26 cellular contexts compared by ENCODE assay signal in the genomic region with DNA sequence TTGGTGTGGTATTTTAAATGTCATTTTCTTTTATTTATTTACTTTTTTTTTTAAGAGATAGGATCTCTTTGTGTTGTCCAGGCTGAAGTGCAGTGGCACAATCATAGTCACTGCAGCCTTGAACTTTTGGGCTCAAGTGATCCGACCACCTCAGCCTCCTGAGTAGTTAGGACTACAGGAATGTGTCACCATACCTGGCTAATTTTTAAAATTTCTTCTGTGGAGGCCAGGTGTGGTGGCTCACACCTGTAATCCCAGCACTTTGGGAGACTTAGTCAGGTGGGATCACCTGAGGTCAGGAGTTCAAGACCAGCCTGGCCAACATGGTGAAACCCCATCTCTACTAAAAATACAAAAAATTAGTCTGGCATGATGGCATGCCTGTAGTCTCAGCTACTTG. TPM values are rescaled to one million over a fixed set of nuclear protein-coding genes. Genes with fewer than 3 reads are reported as not detected.
"Had no signal": no experiment of that assay in that cellular context is flagged by ENCODE, and none has a peak within 500 bp of the region (broad histone marks: within the 10 kb centered on the region; RNA-seq: fewer than 3 reads in every experiment).

No MANE protein-coding gene starts in this region.

- H3K9me3 ChIP-seq: suprapubic skin, testis, thoracic aorta, thyroid gland, tibial artery, tibial nerve, transverse colon, upper lobe of left lung, upper lobe of right lung, uterus, vagina had no signal

- H3K27me3 ChIP-seq: stomach, testis, thyroid gland, tibial artery, tibial nerve, upper lobe of left lung, upper lobe of right lung, uterus, vagina had no signal

- FAIRE-seq: urothelium cell line had no signal

- H3K4me1 ChIP-seq: stomach, suprapubic skin, testis, thyroid gland, tibial artery, tibial nerve, transverse colon, upper lobe of left lung, upper lobe of right lung, uterus, vagina had no signal

- H3K4me3 ChIP-seq: stomach, suprapubic skin, testis, thoracic aorta, thyroid gland, tibial artery, tibial nerve, transverse colon, upper lobe of left lung, upper lobe of right lung, uterus, vagina had no signal

- H3K36me3 ChIP-seq: stomach, suprapubic skin, thoracic aorta, thyroid gland, tibial artery, tibial nerve, transverse colon, upper lobe of left lung, upper lobe of right lung, uterus, vagina had no signal

- H3K27ac ChIP-seq: stomach, suprapubic skin, testis, thoracic aorta, thyroid gland, tibial artery, tibial nerve, transverse colon, upper lobe of left lung, upper lobe of right lung, uterus, vagina had no signal

- ATAC-seq: stimulated activated effector memory CD8-positive, alpha-beta T cell treated with anti-CD3 and anti-CD28 coated beads, Interleukin-12 subunit alpha, Interleukin-12 subunit beta, amount 100 ng/mL, for 72 hours; stimulated activated memory B cell treated with anti-CD40 and anti-IgM and Interleukin-4, amounts not matched to agents 10 μg/mL and 1 μg/mL and 100 μg/mL, for 72 hours; stimulated activated naive B cell treated with anti-CD40 and anti-IgM and Interleukin-4, amounts not matched to agents 10 μg/mL and 1 μg/mL and 100 μg/mL, for 72 hours; stimulated activated naive CD8-positive, alpha-beta T cell treated with anti-CD3 and anti-CD28 coated beads, Interleukin-15, amount 100 ng/mL, for 72 hours; stimulated activated naive CD8-positive, alpha-beta T cell treated with anti-CD3 and anti-CD28 coated beads, Interleukin-15, Interleukin-2, amounts not matched to agents 100 U/mL and 50 U/mL, for 24 hours; upper lobe of right lung had no signal

- DNase-seq: stimulated activated CD4-positive, alpha-beta T cell treated with anti-CD3 and anti-CD28 coated beads, Interleukin-2, amount 100 ng/mL, for 48 hours; stimulated activated CD4-positive, alpha-beta T cell treated with anti-CD3 and anti-CD28 coated beads, Interleukin-4, amount 100 ng/mL, for 1 hour; stimulated activated CD4-positive, alpha-beta T cell treated with anti-CD3 and anti-CD28 coated beads, Interleukin-4, amount 100 ng/mL, for 24 hours; stimulated activated CD4-positive, alpha-beta T cell treated with anti-CD3 and anti-CD28 coated beads, Interleukin-4, amount 100 ng/mL, for 4 hours; stimulated activated CD8-positive, alpha-beta memory T cell treated with anti-CD3 and anti-CD28 coated beads, Interleukin-4, amount 100 ng/mL, for 48 hours; stimulated activated naive B cell treated with anti-CD40 and anti-IgM and Interleukin-4, amounts not matched to agents 10 μg/mL and 1 μg/mL and 100 μg/mL, for 72 hours; stimulated activated naive CD4-positive, alpha-beta T cell; stimulated activated naive CD4-positive, alpha-beta T cell treated with Interleukin-2 at 50 U/mL for 16 hours; stimulated activated naive CD8-positive, alpha-beta T cell treated with anti-CD3 and anti-CD28 coated beads, Interleukin-15, amount 100 ng/mL, for 72 hours; stimulated activated naive CD8-positive, alpha-beta T cell treated with anti-CD3 and anti-CD28 coated beads, Interleukin-15, Interleukin-2, amounts not matched to agents 100 U/mL and 50 U/mL, for 24 hours; stomach; substantia nigra; testis; thyroid gland; tibial artery; transverse colon; upper lobe of left lung; upper lobe of right lung; uterus had no signal

RNA-seq across cellular contexts. Expression of gene GCKR, which starts 52.7 kb away (rescaled TPM):
- total RNA-seq: tibial nerve, transverse colon, upper lobe of right lung had no signal
